Comparison of ENCODE assay signal across 1 cellular context in the genomic region with DNA sequence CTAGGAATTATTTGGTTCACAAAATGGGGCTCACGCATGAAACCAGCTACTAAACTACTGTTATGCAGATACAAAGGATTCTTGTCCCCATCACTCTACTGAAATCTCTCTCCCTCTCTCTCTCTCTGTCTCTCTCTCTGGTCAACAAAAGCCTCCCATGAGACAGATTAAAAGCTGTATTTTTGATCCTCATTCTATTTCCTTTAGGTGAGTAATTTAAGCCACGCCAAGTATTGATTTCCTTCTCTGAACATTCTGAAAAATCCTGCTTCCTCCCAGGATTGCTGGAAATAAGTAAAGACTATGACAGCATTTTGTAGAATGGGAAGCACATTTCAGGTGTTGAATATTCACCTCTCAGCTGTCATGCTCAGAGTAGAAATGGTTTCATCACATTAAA.
TF ChIP-seq lines count a peak whose summit lies in the region.

No MANE protein-coding gene starts in this region.

TF ChIP-seq in GM23338, 12 proteins besides CTCF, POLR2A, EP300 and RAD21 (continued from another document):
- no peak for TF ChIP-seq ETS1 (IDR thresholded peaks at IDR 0.05)
- TF ChIP-seq, protein P1, sequence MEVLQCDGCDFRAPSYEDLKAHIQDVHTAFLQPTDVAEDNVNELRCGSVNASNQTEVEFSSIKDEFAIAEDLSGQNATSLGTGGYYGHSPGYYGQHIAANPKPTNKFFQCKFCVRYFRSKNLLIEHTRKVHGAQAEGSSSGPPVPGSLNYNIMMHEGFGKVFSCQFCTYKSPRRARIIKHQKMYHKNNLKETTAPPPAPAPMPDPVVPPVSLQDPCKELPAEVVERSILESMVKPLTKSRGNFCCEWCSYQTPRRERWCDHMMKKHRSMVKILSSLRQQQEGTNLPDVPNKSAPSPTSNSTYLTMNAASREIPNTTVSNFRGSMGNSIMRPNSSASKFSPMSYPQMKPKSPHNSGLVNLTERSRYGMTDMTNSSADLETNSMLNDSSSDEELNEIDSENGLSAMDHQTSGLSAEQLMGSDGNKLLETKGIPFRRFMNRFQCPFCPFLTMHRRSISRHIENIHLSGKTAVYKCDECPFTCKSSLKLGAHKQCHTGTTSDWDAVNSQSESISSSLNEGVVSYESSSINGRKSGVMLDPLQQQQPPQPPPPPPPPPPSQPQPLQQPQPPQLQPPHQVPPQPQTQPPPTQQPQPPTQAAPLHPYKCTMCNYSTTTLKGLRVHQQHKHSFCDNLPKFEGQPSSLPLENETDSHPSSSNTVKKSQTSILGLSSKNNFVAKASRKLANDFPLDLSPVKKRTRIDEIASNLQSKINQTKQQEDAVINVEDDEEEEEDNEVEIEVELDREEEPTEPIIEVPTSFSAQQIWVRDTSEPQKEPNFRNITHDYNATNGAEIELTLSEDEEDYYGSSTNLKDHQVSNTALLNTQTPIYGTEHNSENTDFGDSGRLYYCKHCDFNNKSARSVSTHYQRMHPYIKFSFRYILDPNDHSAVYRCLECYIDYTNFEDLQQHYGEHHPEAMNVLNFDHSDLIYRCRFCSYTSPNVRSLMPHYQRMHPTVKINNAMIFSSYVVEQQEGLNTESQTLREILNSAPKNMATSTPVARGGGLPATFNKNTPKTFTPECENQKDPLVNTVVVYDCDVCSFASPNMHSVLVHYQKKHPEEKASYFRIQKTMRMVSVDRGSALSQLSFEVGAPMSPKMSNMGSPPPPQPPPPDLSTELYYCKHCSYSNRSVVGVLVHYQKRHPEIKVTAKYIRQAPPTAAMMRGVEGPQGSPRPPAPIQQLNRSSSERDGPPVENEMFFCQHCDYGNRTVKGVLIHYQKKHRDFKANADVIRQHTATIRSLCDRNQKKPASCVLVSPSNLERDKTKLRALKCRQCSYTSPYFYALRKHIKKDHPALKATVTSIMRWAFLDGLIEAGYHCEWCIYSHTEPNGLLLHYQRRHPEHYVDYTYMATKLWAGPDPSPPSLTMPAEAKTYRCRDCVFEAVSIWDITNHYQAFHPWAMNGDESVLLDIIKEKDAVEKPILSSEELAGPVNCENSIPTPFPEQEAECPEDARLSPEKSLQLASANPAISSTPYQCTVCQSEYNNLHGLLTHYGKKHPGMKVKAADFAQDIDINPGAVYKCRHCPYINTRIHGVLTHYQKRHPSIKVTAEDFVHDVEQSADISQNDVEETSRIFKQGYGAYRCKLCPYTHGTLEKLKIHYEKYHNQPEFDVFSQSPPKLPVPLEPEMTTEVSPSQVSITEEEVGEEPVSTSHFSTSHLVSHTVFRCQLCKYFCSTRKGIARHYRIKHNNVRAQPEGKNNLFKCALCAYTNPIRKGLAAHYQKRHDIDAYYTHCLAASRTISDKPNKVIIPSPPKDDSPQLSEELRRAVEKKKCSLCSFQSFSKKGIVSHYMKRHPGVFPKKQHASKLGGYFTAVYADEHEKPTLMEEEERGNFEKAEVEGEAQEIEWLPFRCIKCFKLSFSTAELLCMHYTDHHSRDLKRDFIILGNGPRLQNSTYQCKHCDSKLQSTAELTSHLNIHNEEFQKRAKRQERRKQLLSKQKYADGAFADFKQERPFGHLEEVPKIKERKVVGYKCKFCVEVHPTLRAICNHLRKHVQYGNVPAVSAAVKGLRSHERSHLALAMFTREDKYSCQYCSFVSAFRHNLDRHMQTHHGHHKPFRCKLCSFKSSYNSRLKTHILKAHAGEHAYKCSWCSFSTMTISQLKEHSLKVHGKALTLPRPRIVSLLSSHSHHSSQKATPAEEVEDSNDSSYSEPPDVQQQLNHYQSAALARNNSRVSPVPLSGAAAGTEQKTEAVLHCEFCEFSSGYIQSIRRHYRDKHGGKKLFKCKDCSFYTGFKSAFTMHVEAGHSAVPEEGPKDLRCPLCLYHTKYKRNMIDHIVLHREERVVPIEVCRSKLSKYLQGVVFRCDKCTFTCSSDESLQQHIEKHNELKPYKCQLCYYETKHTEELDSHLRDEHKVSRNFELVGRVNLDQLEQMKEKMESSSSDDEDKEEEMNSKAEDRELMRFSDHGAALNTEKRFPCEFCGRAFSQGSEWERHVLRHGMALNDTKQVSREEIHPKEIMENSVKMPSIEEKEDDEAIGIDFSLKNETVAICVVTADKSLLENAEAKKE (CRISPR knock-in tag; IDR thresholded peaks at IDR 0.05), result no peak
